9 cellular contexts compared by ENCODE assay signal in genomic region chr14:77151918-77152588, GRCh38. TPM values are rescaled to one million over a fixed set of nuclear protein-coding genes. Genes with fewer than 3 reads are reported as not detected.
DNase-seq lines count a peak whose midpoint lies in the region; ATAC-seq and TF ChIP-seq lines count a peak whose summit lies in the region.
"Had no signal": no experiment of that assay in that cellular context is flagged by ENCODE, and none has a peak within 500 bp of the region (broad histone marks: within the 10 kb centered on the region; RNA-seq: fewer than 3 reads in every experiment).

No MANE protein-coding gene starts in this region.

- ATAC-seq in lower lobe of right lung: peak; percentile 37 to 54
- no peak for ATAC-seq in GM21526 (IDR thresholded peaks at IDR 0.05; ENCODE audit: low FRiP score, unreplicated experiment)

- intact Hi-C loops in adrenal gland (cut with DNase I) (loop anchor here (5.0 to 10.0 kb wide), 3 partner anchors 60 to 163 kb away; no protein-coding TSS in a partner anchor), lower lobe of right lung (cut with DNase I) (no loop called here)

- peak in 5 of 6 experiments; percentile 33 to 52 (median 42) for TF ChIP-seq CTCF in adrenal gland (IDR thresholded peaks at IDR 0.05)
- no peak for TF ChIP-seq CTCF in lower lobe of right lung (IDR thresholded peaks at IDR 0.05)

- no peak overlapping the region for H3K27ac ChIP-seq in adrenal gland
- H3K27ac ChIP-seq in lower lobe of right lung: no peak overlapping the region
- H3K27ac ChIP-seq: heart left ventricle had no signal

- H3K27me3 ChIP-seq in adrenal gland (peaks cover 3% of the 10 kb centered on the region), lower lobe of right lung (ENCODE audit: low read depth) (peaks cover 46% of the 10 kb centered on the region)

- peak; percentile 73 for DNase-seq in NCI-H1436 (lab: John Stamatoyannopoulos, UW)
- no peak for DNase-seq in NCI-H1436 treated with DMSO at 0.1 percent for 48 hours (lab: John Stamatoyannopoulos, UW)
- DNase-seq in NCI-H2081 treated with DMSO at 0.1 percent for 48 hours (lab: John Stamatoyannopoulos, UW): peak; percentile 17
- no peak for DNase-seq in adrenal gland
- no peak for DNase-seq in lower lobe of right lung
- no peak for DNase-seq in GM19238 (ENCODE audit: insufficient read length, low spot score)
- no peak for DNase-seq in epidermal melanocyte (ENCODE audit: insufficient read length, low spot score)
- DNase-seq: heart left ventricle had no signal

- H3K4me3 ChIP-seq in adrenal gland: no peak overlapping the region
- no peak overlapping the region for H3K4me3 ChIP-seq in lower lobe of right lung
- H3K4me3 ChIP-seq: heart left ventricle had no signal

- TF ChIP-seq POLR2A in adrenal gland (IDR thresholded peaks at IDR 0.05): no peak

- H3K9me3 ChIP-seq in adrenal gland (replicated peaks in 1 of 3): no peaks in the 10 kb centered on the region
- H3K9me3 ChIP-seq in lower lobe of right lung: no peaks in the 10 kb centered on the region
- H3K9me3 ChIP-seq: heart left ventricle had no signal

- H3K4me1 ChIP-seq in adrenal gland (replicated peaks in 1 of 2) (no peaks in the 10 kb centered on the region), lower lobe of right lung (no peaks in the 10 kb centered on the region)

- 30 to 38% (median 34%) methylated on average over 2 of the region's 2 CpGs for WGBS in adrenal gland, 4 donors

- H3K36me3 ChIP-seq in adrenal gland (replicated peaks in 1 of 2) (no peaks in the 10 kb centered on the region), lower lobe of right lung (no peaks in the 10 kb centered on the region)
- H3K36me3 ChIP-seq: heart left ventricle had no signal

RNA-seq across cellular contexts. Expression of gene ZDHHC22, which starts 10.5 kb away (rescaled TPM):
- 1 to 10 TPM in 1 of 8 donors, under 1 TPM in 2, not detected in 5; 0.23 to 1.2 (median 0.28) TPM for total RNA-seq in adrenal gland
- polyA plus RNA-seq in adrenal gland: under 1 TPM in 1 of 3 donors, not detected in 2; 0.24 TPM
- total RNA-seq in lower lobe of right lung: not detected
- polyA plus RNA-seq: heart left ventricle had no signal

RNA-seq across cellular contexts. Expression of gene TMEM63C, which starts 29.5 kb away (rescaled TPM):
- total RNA-seq in adrenal gland: 10 to 100 TPM in 3 of 8 donors, 1 to 10 TPM in 5; 2.7 to 19.7 (median 6.5) TPM
- polyA plus RNA-seq in adrenal gland: 10 to 100 TPM in 1 of 3 donors, 1 to 10 TPM in 2; 3.1 to 21.2 (median 7.9) TPM
- 0.27 TPM for total RNA-seq in lower lobe of right lung

RNA-seq across cellular contexts. Expression of gene CIPC, which starts 54.0 kb away (rescaled TPM):
- 10 to 100 TPM; 23.2 to 48.6 (median 28.8) TPM for total RNA-seq in adrenal gland
- 10 to 100 TPM in 1 of 3 donors, 1 to 10 TPM in 2; 3.7 to 16.1 (median 5.6) TPM for polyA plus RNA-seq in adrenal gland
- 28.4 TPM for total RNA-seq in lower lobe of right lung

Comparison
In these comparisons a context has a peak if more than half of its experiments do, and no peak if none do; other contexts are left out.
1. DNase-seq: peak in NCI-H1436 (single experiment) and NCI-H2081 treated with DMSO at 0.1 percent for 48 hours (single experiment); none in NCI-H1436 treated with DMSO at 0.1 percent for 48 hours (single experiment), adrenal gland (0 of 7), lower lobe of right lung (single experiment), GM19238 (single experiment) and epidermal melanocyte (single experiment).